In the genomic region with DNA sequence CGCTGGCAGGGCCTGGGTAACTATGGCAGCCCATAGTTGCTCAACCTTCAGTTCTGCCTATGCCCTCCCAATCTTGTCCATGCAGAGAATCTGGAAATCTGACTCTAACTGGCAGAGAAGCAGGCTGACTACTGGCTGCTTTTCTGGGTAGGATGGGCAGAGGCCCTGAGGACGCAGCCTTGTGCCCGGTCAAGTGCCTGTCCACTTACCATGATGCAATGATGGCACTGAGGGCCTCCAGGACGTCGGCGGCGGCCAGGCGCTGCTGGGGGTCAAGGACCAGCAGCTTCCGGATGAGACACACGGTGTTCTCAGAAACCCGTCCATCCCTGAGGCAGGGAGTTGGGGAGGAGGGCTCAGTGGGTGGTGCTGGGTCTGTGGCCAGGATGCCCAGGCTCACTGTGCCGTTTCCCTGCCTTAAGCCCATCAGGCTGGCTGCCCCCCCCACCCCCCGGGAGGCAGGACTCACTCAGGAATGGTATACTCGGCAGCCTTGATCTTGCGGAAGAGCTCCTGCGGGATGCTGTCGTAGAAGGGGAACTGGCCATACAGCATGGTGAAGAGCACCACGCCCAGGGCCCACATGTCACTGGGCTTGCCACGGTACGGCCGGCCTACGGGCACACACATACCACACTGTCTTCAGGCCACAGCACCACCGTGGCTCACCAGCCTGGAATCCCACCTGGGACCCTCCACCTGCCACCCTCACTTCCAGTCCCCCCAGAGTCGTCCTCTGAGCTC, we compare ENCODE assay signal across 1 cellular context.
TF ChIP-seq lines count a peak whose summit lies in the region.

No MANE protein-coding gene starts in this region.

TF ChIP-seq in endothelial cell of umbilical vein, 7 proteins besides CTCF, POLR2A, EP300 and RAD21:
- no peak for TF ChIP-seq GATA2 (IDR thresholded peaks at IDR 0.05; ENCODE audit: insufficient read depth, insufficient read length, low read depth, low read length)
- TF ChIP-seq JUN (IDR thresholded peaks at IDR 0.05; ENCODE audit: borderline replicate concordance, insufficient read depth, insufficient read length, low read depth): no peak
- TF ChIP-seq, protein P1, sequence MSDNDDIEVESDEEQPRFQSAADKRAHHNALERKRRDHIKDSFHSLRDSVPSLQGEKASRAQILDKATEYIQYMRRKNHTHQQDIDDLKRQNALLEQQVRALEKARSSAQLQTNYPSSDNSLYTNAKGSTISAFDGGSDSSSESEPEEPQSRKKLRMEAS (IDR thresholded peaks at IDR 0.05; ENCODE audit: insufficient read depth, insufficient read length): no peak
- no peak for TF ChIP-seq POLR2AphosphoS5 (IDR thresholded peaks at IDR 0.05; ENCODE audit: insufficient read depth, low read depth, low read length)
- no peak for TF ChIP-seq EZH2 (IDR thresholded peaks at IDR 0.05; ENCODE audit: borderline replicate concordance, low read depth, low read length, severe bottlenecking)
- TF ChIP-seq MYC (IDR thresholded peaks at IDR 0.05; ENCODE audit: low read depth, low read length): no peak
- no peak for TF ChIP-seq FOS (IDR thresholded peaks at IDR 0.05; ENCODE audit: borderline replicate concordance, insufficient read depth, low read length)
